In the genomic region with DNA sequence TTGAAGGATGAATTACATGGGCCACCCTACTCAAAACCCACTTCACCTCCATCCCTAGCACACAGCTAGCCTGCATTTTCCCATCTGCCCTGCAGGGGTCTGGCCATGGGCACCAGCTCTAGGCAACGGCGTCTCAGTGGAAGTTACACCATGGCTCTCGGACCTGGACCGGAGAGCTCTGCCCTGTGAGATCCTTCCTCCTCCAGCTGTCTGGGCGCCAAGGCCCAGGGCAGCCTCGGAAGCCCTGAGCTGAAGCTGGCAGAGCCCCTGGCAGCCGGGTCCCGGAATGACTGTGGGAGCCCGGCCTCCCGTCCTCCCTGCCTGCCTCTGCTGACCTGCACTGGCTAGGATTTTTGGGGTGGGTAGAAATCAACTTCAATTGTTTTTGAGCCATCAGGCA, we compare ENCODE assay signal across 11 cellular contexts.
DNase-seq lines count a peak whose midpoint lies in the region; ATAC-seq and TF ChIP-seq lines count a peak whose summit lies in the region.
"Had no signal": no experiment of that assay in that cellular context is flagged by ENCODE, and none has a peak within 500 bp of the region (broad histone marks: within the 10 kb centered on the region; RNA-seq: fewer than 3 reads in every experiment).

No MANE protein-coding gene starts in this region.

- peaks cover 15% of the 10 kb centered on the region for H3K4me1 ChIP-seq in OCI-LY7 (ENCODE audit: insufficient read depth, low read length, poor library complexity, severe bottlenecking)
- peaks cover 14% of the 10 kb centered on the region for H3K4me1 ChIP-seq in foreskin keratinocyte

- no peak overlapping the region for H3K4me3 ChIP-seq in OCI-LY7 (ENCODE audit: low read depth, low read length, poor library complexity, severe bottlenecking)

- H3K4me3 Mint-ChIP-seq in activated naive CD8-positive, alpha-beta T cell treated with anti-CD3 and anti-CD28 coated beads, Interleukin-2, amount 50 U/mL, for 24 hours, result no peak overlapping the region
- no peak overlapping the region for H3K4me3 Mint-ChIP-seq in activated T-helper 1 cell treated with anti-CD3 and anti-CD28 coated beads, Interleukin-12 subunit alpha, Interleukin-12 subunit beta, Interleukin-2, Interleukin-4 antibody, amounts not matched to agents 30 ng/mL and 10 ng/mL and 1 ng/mL, durations not matched to agents 14 hours and 24 hours and 36 hours
- H3K4me3 Mint-ChIP-seq: activated CD4-positive, alpha-beta T cell treated with anti-CD3 and anti-CD28 coated beads, Interleukin-2, amount 10 ng/mL, durations not matched to agents 7 days and 5 days had no signal

- no peaks in the 10 kb centered on the region for H3K9me3 Mint-ChIP-seq in activated naive CD8-positive, alpha-beta T cell treated with anti-CD3 and anti-CD28 coated beads, Interleukin-2, amount 50 U/mL, for 24 hours
- H3K9me3 Mint-ChIP-seq in activated T-helper 1 cell treated with anti-CD3 and anti-CD28 coated beads, Interleukin-12 subunit alpha, Interleukin-12 subunit beta, Interleukin-2, Interleukin-4 antibody, amounts not matched to agents 30 ng/mL and 10 ng/mL and 1 ng/mL, durations not matched to agents 14 hours and 24 hours and 36 hours, result no peaks in the 10 kb centered on the region
- H3K9me3 Mint-ChIP-seq: activated CD4-positive, alpha-beta T cell treated with anti-CD3 and anti-CD28 coated beads, Interleukin-2, amount 10 ng/mL, durations not matched to agents 7 days and 5 days had no signal

- DNase-seq in 8988T (peak; percentile 34), OCI-LY7 (ENCODE audit: low spot score) (no peak), foreskin keratinocyte (no peak), activated gamma-delta T cell treated with Interleukin-2 at 50 U/mL for 16 hours (no peak)
- no peak for DNase-seq in activated naive CD8-positive, alpha-beta T cell treated with anti-CD3 and anti-CD28 coated beads, Interleukin-2, amount 50 U/mL, for 24 hours
- DNase-seq in activated T-helper 1 cell treated with anti-CD3 and anti-CD28 coated beads, Interleukin-12 subunit alpha, Interleukin-12 subunit beta, Interleukin-2, Interleukin-4 antibody, amounts not matched to agents 30 ng/mL and 10 ng/mL and 1 ng/mL, durations not matched to agents 14 hours and 24 hours and 36 hours (ENCODE audit: low spot score), result no peak
- DNase-seq: activated CD4-positive, alpha-beta T cell treated with anti-CD3 and anti-CD28 coated beads, Interleukin-2, amount 10 ng/mL, durations not matched to agents 7 days and 5 days; midbrain; NCI-H1436 treated with DMSO at 0.1 percent for 48 hours had no signal

- no peaks in the 10 kb centered on the region for H4K20me1 ChIP-seq in OCI-LY7 (ENCODE audit: insufficient read depth, low read length)

- ATAC-seq in foreskin keratinocyte (no peak), GM18870 (IDR thresholded peaks at IDR 0.05; ENCODE audit: unreplicated experiment) (no peak)
- no peak for ATAC-seq in activated naive CD8-positive, alpha-beta T cell treated with anti-CD3 and anti-CD28 coated beads, Interleukin-2, amount 50 U/mL, for 24 hours

- no peaks in the 10 kb centered on the region for H3K79me2 ChIP-seq in OCI-LY7 (ENCODE audit: insufficient read depth, low read depth, low read length)

- peaks cover 12% of the 10 kb centered on the region for H3K4me1 Mint-ChIP-seq in activated naive CD8-positive, alpha-beta T cell treated with anti-CD3 and anti-CD28 coated beads, Interleukin-2, amount 50 U/mL, for 24 hours
- H3K4me1 Mint-ChIP-seq in activated T-helper 1 cell treated with anti-CD3 and anti-CD28 coated beads, Interleukin-12 subunit alpha, Interleukin-12 subunit beta, Interleukin-2, Interleukin-4 antibody, amounts not matched to agents 30 ng/mL and 10 ng/mL and 1 ng/mL, durations not matched to agents 14 hours and 24 hours and 36 hours (ENCODE audit: low read depth), result peaks cover 31% of the 10 kb centered on the region

- CTCF ChIA-PET in OCI-LY7 (lab: Charles Lee; ENCODE audit: unreplicated experiment), result no interaction called here

- BruUV-seq in OCI-LY7 (replicated peaks; lab: Mats Ljungman, UMichigan), result no TSS peak

- H3K9me3 ChIP-seq in OCI-LY7 (ENCODE audit: low read length), result no peaks in the 10 kb centered on the region

- H3K27me3 Mint-ChIP-seq in activated naive CD8-positive, alpha-beta T cell treated with anti-CD3 and anti-CD28 coated beads, Interleukin-2, amount 50 U/mL, for 24 hours, result no peaks in the 10 kb centered on the region
- H3K27me3 Mint-ChIP-seq in activated T-helper 1 cell treated with anti-CD3 and anti-CD28 coated beads, Interleukin-12 subunit alpha, Interleukin-12 subunit beta, Interleukin-2, Interleukin-4 antibody, amounts not matched to agents 30 ng/mL and 10 ng/mL and 1 ng/mL, durations not matched to agents 14 hours and 24 hours and 36 hours (ENCODE audit: insufficient read depth), result no peaks in the 10 kb centered on the region
- H3K27me3 Mint-ChIP-seq: activated CD4-positive, alpha-beta T cell treated with anti-CD3 and anti-CD28 coated beads, Interleukin-2, amount 10 ng/mL, durations not matched to agents 7 days and 5 days had no signal

- H3K36me3 Mint-ChIP-seq in activated naive CD8-positive, alpha-beta T cell treated with anti-CD3 and anti-CD28 coated beads, Interleukin-2, amount 50 U/mL, for 24 hours (ENCODE audit: low read depth), result no peaks in the 10 kb centered on the region
- H3K36me3 Mint-ChIP-seq in activated T-helper 1 cell treated with anti-CD3 and anti-CD28 coated beads, Interleukin-12 subunit alpha, Interleukin-12 subunit beta, Interleukin-2, Interleukin-4 antibody, amounts not matched to agents 30 ng/mL and 10 ng/mL and 1 ng/mL, durations not matched to agents 14 hours and 24 hours and 36 hours (ENCODE audit: low read depth), result no peaks in the 10 kb centered on the region

- no peak overlapping the region for H3K27ac Mint-ChIP-seq in activated naive CD8-positive, alpha-beta T cell treated with anti-CD3 and anti-CD28 coated beads, Interleukin-2, amount 50 U/mL, for 24 hours
- no peak overlapping the region for H3K27ac Mint-ChIP-seq in activated T-helper 1 cell treated with anti-CD3 and anti-CD28 coated beads, Interleukin-12 subunit alpha, Interleukin-12 subunit beta, Interleukin-2, Interleukin-4 antibody, amounts not matched to agents 30 ng/mL and 10 ng/mL and 1 ng/mL, durations not matched to agents 14 hours and 24 hours and 36 hours
- H3K27ac Mint-ChIP-seq: activated CD4-positive, alpha-beta T cell treated with anti-CD3 and anti-CD28 coated beads, Interleukin-2, amount 10 ng/mL, durations not matched to agents 7 days and 5 days had no signal

- no peaks in the 10 kb centered on the region for H3K27me3 ChIP-seq in foreskin keratinocyte

- H3K4me2 ChIP-seq in OCI-LY7 (ENCODE audit: low read length), result no peak overlapping the region

- POLR2A ChIA-PET in OCI-LY7 (lab: Charles Lee), result interaction anchor here (0.5 kb wide), 1 partner anchor 59 kb away, joined by 3 read pairs; no protein-coding TSS in a partner anchor

- no peak overlapping the region for H3K27ac ChIP-seq in OCI-LY7 (ENCODE audit: low read depth, low read length, poor library complexity, severe bottlenecking)
- no peak overlapping the region for H3K27ac ChIP-seq in foreskin keratinocyte

- TF ChIP-seq CTCF in GM12872 (IDR thresholded peaks at IDR 0.05; ENCODE audit: insufficient read depth, low read depth, low read length) (peak; percentile 85), OCI-LY7 (conservative IDR thresholded peaks at IDR 0.05; ENCODE audit: low read length) (peak; percentile 66), foreskin keratinocyte (conservative IDR thresholded peaks at IDR 0.05) (peak; percentile 35)

- H3K36me3 ChIP-seq in OCI-LY7 (ENCODE audit: insufficient read depth, low read length), result no peaks in the 10 kb centered on the region

- H2AFZ ChIP-seq in OCI-LY7 (ENCODE audit: low read length), result no peak overlapping the region

- intact Hi-C loops in OCI-LY7 (cut with micrococcal nuclease; ENCODE audit: unreplicated experiment), result no loop called here
- intact Hi-C loops in activated T-helper 1 cell treated with anti-CD3 and anti-CD28 coated beads, Interleukin-12 subunit alpha, Interleukin-12 subunit beta, Interleukin-2, Interleukin-4 antibody, amounts not matched to agents 30 ng/mL and 10 ng/mL and 1 ng/mL, durations not matched to agents 14 hours and 24 hours and 36 hours (cut with micrococcal nuclease), result no loop called here

- no peaks in the 10 kb centered on the region for H3K9me2 ChIP-seq in OCI-LY7 (ENCODE audit: insufficient read depth, low read length)

Comparison
In these comparisons a context has a peak if more than half of its experiments do, and no peak if none do; other contexts are left out.
1. CTCF ChIP-seq: peak in every context shown above with its lines; median percentile 85 in GM12872; 66 in OCI-LY7; 35 in foreskin keratinocyte.